Comparison of ENCODE assay signal across 11 cellular contexts in the genomic region with DNA sequence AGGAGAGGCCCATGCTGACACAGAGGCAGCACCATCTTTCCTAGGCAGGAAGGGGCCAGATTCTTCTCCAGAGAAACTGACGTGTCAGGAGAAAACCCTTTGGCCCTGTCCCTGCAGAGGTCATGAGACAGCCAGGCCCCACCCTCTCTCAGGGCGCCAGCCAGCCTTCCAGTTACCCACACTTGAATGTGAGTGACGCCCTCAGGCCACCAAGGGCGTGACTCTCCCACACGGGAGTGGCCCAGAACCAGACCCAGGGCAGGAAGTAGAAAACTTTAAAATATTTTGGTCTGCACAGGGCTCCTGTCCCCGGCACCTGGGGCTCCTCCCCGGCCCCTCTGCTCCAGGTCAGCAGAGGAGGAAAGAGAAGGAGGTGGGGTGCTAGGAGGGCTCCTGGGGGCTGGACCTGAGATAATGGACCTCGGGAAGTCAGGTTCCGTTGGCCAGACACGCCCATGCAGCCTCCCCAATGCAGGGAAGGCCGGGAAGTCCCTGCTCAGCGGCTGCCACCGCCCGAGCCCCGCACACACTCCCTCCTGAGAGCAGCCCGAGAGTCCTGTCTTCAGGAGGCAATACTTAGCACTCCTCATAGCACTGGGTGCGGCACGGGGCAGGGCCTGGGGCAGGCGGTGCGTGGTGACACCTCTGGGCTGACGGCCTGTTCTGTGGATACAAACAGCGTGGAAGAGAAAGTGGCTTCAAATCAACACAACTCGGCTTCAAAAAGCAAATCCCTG.
A peak's percentile ranks its signal among the peaks of the same experiment; 100 is the strongest.
DNase-seq lines count a peak whose midpoint lies in the region; ATAC-seq, FAIRE-seq and TF ChIP-seq lines count a peak whose summit lies in the region.
"Had no signal": no experiment of that assay in that cellular context is flagged by ENCODE, and none has a peak within 500 bp of the region (broad histone marks: within the 10 kb centered on the region; RNA-seq: fewer than 3 reads in every experiment).

No MANE protein-coding gene starts in this region.

- H3K9me3 Mint-ChIP-seq in activated CD4-positive, alpha-beta memory T cell treated with anti-CD3 and anti-CD28 coated beads, Interleukin-2, amount 10 ng/mL, durations not matched to agents 7 days and 5 days, result no peaks in the 10 kb centered on the region
- H3K9me3 Mint-ChIP-seq in activated CD4-positive, alpha-beta memory T cell treated with anti-CD3 and anti-CD28 coated beads for 36 hours, result no peaks in the 10 kb centered on the region

- no peaks in the 10 kb centered on the region for H3K27me3 Mint-ChIP-seq in activated CD4-positive, alpha-beta memory T cell treated with anti-CD3 and anti-CD28 coated beads, Interleukin-2, amount 10 ng/mL, durations not matched to agents 7 days and 5 days
- no peaks in the 10 kb centered on the region for H3K27me3 Mint-ChIP-seq in activated CD4-positive, alpha-beta memory T cell treated with anti-CD3 and anti-CD28 coated beads for 36 hours

- no peaks in the 10 kb centered on the region for H3K9me3 ChIP-seq in K562 (replicated peaks; ENCODE audit: control insufficient read depth, insufficient read depth, low read depth, low read length)
- H3K9me3 ChIP-seq in lung (ENCODE audit: control insufficient read depth in 2 of 2, insufficient read depth in 1 of 2, low read length in 1 of 2), result peaks cover 0 to 3% of the 10 kb centered on the region in 2 donors
- no peaks in the 10 kb centered on the region for H3K9me3 ChIP-seq in transverse colon
- H3K9me3 ChIP-seq: ovary had no signal

- no peak overlapping the region for H3K27ac Mint-ChIP-seq in activated CD4-positive, alpha-beta memory T cell treated with anti-CD3 and anti-CD28 coated beads, Interleukin-2, amount 10 ng/mL, durations not matched to agents 7 days and 5 days
- H3K27ac Mint-ChIP-seq in activated CD4-positive, alpha-beta memory T cell treated with anti-CD3 and anti-CD28 coated beads for 36 hours, result no peak overlapping the region

- no peak overlapping the region for H3K4me3 Mint-ChIP-seq in activated CD4-positive, alpha-beta memory T cell treated with anti-CD3 and anti-CD28 coated beads, Interleukin-2, amount 10 ng/mL, durations not matched to agents 7 days and 5 days
- H3K4me3 Mint-ChIP-seq in activated CD4-positive, alpha-beta memory T cell treated with anti-CD3 and anti-CD28 coated beads for 36 hours, result no peak overlapping the region

- WGBS in K562 (ENCODE audit: insufficient coverage, low coverage, missing lambda C conversion rate), result 1% methylated on average over 20 of the region's 23 CpGs
- WGBS in lung, 2 donors, result 32 to 41% methylated on average over 22 to 23 of the region's 23 CpGs
- WGBS in transverse colon (ENCODE audit: low coverage in 1 of 2), 2 donors, result 20 to 44% methylated on average over 2 to 23 of the region's 23 CpGs

- in situ Hi-C loops in K562 (cut with MboI), result no loop called here
- in situ Hi-C loops in transverse colon (cut with MboI; ENCODE audit: low pct_ligation_motif_present in 1 of 4, low pct_unique_long_range_greater_than_20kb in 1 of 4, low sequenced_read_pairs in 3 of 4), result no loop called here

- H3K9me1 ChIP-seq in K562 (ENCODE audit: control insufficient read depth, insufficient read depth, low read length), result no peaks in the 10 kb centered on the region

- ATAC-seq in K562, result peak; percentile 71
- ATAC-seq in lung (ENCODE audit: insufficient read depth, low FRiP score), result peak; percentile 87

- no peak for FAIRE-seq in K562 (lab: Jason Lieb, UNC)

- no peaks in the 10 kb centered on the region for H3K36me3 Mint-ChIP-seq in activated CD4-positive, alpha-beta memory T cell treated with anti-CD3 and anti-CD28 coated beads, Interleukin-2, amount 10 ng/mL, durations not matched to agents 7 days and 5 days (ENCODE audit: low read depth)
- no peaks in the 10 kb centered on the region for H3K36me3 Mint-ChIP-seq in activated CD4-positive, alpha-beta memory T cell treated with anti-CD3 and anti-CD28 coated beads for 36 hours

- POLR2A ChIA-PET in activated CD4-positive, alpha-beta memory T cell treated with anti-CD3 and anti-CD28 coated beads, Interleukin-2, amount 10 ng/mL, durations not matched to agents 7 days and 5 days (lab: Charles Lee), result no interaction called here
- POLR2A ChIA-PET in activated CD4-positive, alpha-beta memory T cell treated with anti-CD3 and anti-CD28 coated beads for 36 hours (lab: Charles Lee), result no interaction called here
- POLR2A ChIA-PET in K562 (lab: Yijun Ruan, JAX), result no interaction called here

- H3K27ac ChIP-seq in K562 (ENCODE audit: extremely low read depth, low read depth, low read length) (no peak overlapping the region), lung (ENCODE audit: low read depth in 1 of 2, low read length in 1 of 2) (peak overlapping the region in 1 of 2 donors; percentile 84), transverse colon (peak overlapping the region; percentile 55 to 86 (median 75))
- H3K27ac ChIP-seq: ovary, SK-N-MC had no signal

- peak; percentile 19 for DNase-seq in activated CD4-positive, alpha-beta memory T cell treated with anti-CD3 and anti-CD28 coated beads, Interleukin-2, amount 10 ng/mL, durations not matched to agents 7 days and 5 days
- no peak for DNase-seq in activated CD4-positive, alpha-beta memory T cell treated with anti-CD3 and anti-CD28 coated beads for 36 hours
- DNase-seq in K562 (ENCODE audit: extremely low read depth in 1 of 4, low spot score in 3 of 4) (peak; percentile 14 to 26 (median 17)), lung (ENCODE audit: low spot score) (peak; percentile 90), transverse colon (peak; percentile 86), NCI-H1092 treated with DMSO at 0.1 percent for 48 hours (lab: John Stamatoyannopoulos, UW) (no peak), NCI-H226 (no peak), HuH-7 (ENCODE audit: low spot score) (no peak)
- DNase-seq: activated T-cell treated with anti-CD3 and anti-CD28 coated beads, Interleukin-2, amount 50 U/mL, for 1 hour; ovary had no signal

- intact Hi-C loops in activated CD4-positive, alpha-beta memory T cell treated with anti-CD3 and anti-CD28 coated beads for 36 hours (cut with micrococcal nuclease), result no loop called here
- intact Hi-C loops in K562 (cut with micrococcal nuclease) (no loop called here), transverse colon (cut with DNase I; ENCODE audit: low total_unique reads) (no loop called here)

- BruUV-seq in K562 (replicated peaks; lab: Mats Ljungman, UMichigan), result no TSS peak

- H4K20me1 ChIP-seq in K562 (replicated peaks; ENCODE audit: control insufficient read depth, insufficient read depth, low read length), result no peaks in the 10 kb centered on the region

- H3K36me3 ChIP-seq in K562 (ENCODE audit: control insufficient read depth, insufficient read depth, low read length) (no peaks in the 10 kb centered on the region), lung (ENCODE audit: control insufficient read depth in 2 of 2, insufficient read depth in 2 of 2, low read length in 2 of 2) (no peaks in the 10 kb centered on the region), transverse colon (no peaks in the 10 kb centered on the region)
- H3K36me3 ChIP-seq: ovary had no signal

- H3K4me3 ChIP-seq in K562 (no peak overlapping the region), lung (no peak overlapping the region), transverse colon (peak overlapping the region in 1 of 4 donors; percentile 17)
- H3K4me3 ChIP-seq: ovary, SK-N-MC had no signal

- TF ChIP-seq RAD21 in K562 (CRISPR knock-in tag; conservative IDR thresholded peaks at IDR 0.05 in 1 of 2, IDR thresholded peaks at IDR 0.05 in 1 of 2), result no peak

- TF ChIP-seq EP300 in K562 (IDR thresholded peaks at IDR 0.05; ENCODE audit: low read length), result no peak
- no peak for TF ChIP-seq EP300 in transverse colon (IDR thresholded peaks at IDR 0.05; ENCODE audit: low read depth)

- TF ChIP-seq CTCF in K562 (IDR thresholded peaks at IDR 0.05 in 2 of 3, conservative IDR thresholded peaks at IDR 0.05 in 1 of 3; ENCODE audit: insufficient read depth in 2 of 3, low read depth in 1 of 3, low read length in 3 of 3), result no peak
- no peak for TF ChIP-seq CTCF in lung (IDR thresholded peaks at IDR 0.05; ENCODE audit: control extremely low read depth, extremely low read depth)
- no peak for TF ChIP-seq CTCF in transverse colon (IDR thresholded peaks at IDR 0.05)

- no peaks in the 10 kb centered on the region for H3K4me1 Mint-ChIP-seq in activated CD4-positive, alpha-beta memory T cell treated with anti-CD3 and anti-CD28 coated beads, Interleukin-2, amount 10 ng/mL, durations not matched to agents 7 days and 5 days
- no peaks in the 10 kb centered on the region for H3K4me1 Mint-ChIP-seq in activated CD4-positive, alpha-beta memory T cell treated with anti-CD3 and anti-CD28 coated beads for 36 hours (ENCODE audit: low read depth)

- peaks cover 0 to 36% of the 10 kb centered on the region in 2 experiments; a peak in 3 of 5 replicates for H3K4me1 ChIP-seq in K562 (replicated peaks in 1 of 2; ENCODE audit: control insufficient read depth in 2 of 2, insufficient read depth in 2 of 2, low read length in 2 of 2)
- peaks cover 0 to 14% of the 10 kb centered on the region in 2 donors for H3K4me1 ChIP-seq in lung (ENCODE audit: control insufficient read depth in 2 of 2, insufficient read depth in 2 of 2, low read length in 2 of 2)
- H3K4me1 ChIP-seq in transverse colon, result peaks cover 0 to 20% (median 9%) of the 10 kb centered on the region in 4 donors

- no peaks in the 10 kb centered on the region for H3K79me2 ChIP-seq in K562 (ENCODE audit: control insufficient read depth, insufficient read depth, low read length)

- no peak overlapping the region for H2AFZ ChIP-seq in K562 (ENCODE audit: low read depth, low read length)

- no peak overlapping the region for H3K4me2 ChIP-seq in K562 (ENCODE audit: insufficient read depth, low read length)

- H3K27me3 ChIP-seq in K562 (ENCODE audit: control insufficient read depth in 2 of 2, insufficient read depth in 2 of 2, low read length in 2 of 2), result peaks cover 0 to 48% of the 10 kb centered on the region in 2 experiments; a peak in 2 of 5 replicates
- H3K27me3 ChIP-seq in lung (ENCODE audit: control insufficient read depth, insufficient read depth), result no peaks in the 10 kb centered on the region
- H3K27me3 ChIP-seq in transverse colon, result no peaks in the 10 kb centered on the region
- H3K27me3 ChIP-seq: ovary had no signal

- H3K9ac ChIP-seq in K562 (ENCODE audit: insufficient read depth in 1 of 2, low read depth in 2 of 2, low read length in 2 of 2), result no peak overlapping the region; a peak in 1 of 4 replicates

- CTCF ChIA-PET in activated CD4-positive, alpha-beta memory T cell treated with anti-CD3 and anti-CD28 coated beads, Interleukin-2, amount 10 ng/mL, durations not matched to agents 7 days and 5 days (lab: Charles Lee), result no interaction called here
- CTCF ChIA-PET in activated CD4-positive, alpha-beta memory T cell treated with anti-CD3 and anti-CD28 coated beads for 36 hours (lab: Charles Lee), result no interaction called here
- CTCF ChIA-PET in K562 (lab: Yijun Ruan, JAX; ENCODE audit: low intra/inter-chr PET ratio), result no interaction called here

- no peak for TF ChIP-seq POLR2A in K562 (conservative IDR thresholded peaks at IDR 0.05)
- TF ChIP-seq POLR2A in transverse colon (IDR thresholded peaks at IDR 0.05), result peak; percentile 60

Comparison
In these comparisons a context has a peak if more than half of its experiments do, and no peak if none do; other contexts are left out.
1. DNase-seq: peak in activated CD4-positive, alpha-beta memory T cell treated with anti-CD3 and anti-CD28 coated beads, Interleukin-2, amount 10 ng/mL, durations not matched to agents 7 days and 5 days (single experiment), K562 (4 of 4), lung (single experiment) and transverse colon (single experiment); none in activated CD4-positive, alpha-beta memory T cell treated with anti-CD3 and anti-CD28 coated beads for 36 hours (single experiment), NCI-H1092 treated with DMSO at 0.1 percent for 48 hours (single experiment), NCI-H226 (single experiment) and HuH-7 (single experiment).